In the genomic region with DNA sequence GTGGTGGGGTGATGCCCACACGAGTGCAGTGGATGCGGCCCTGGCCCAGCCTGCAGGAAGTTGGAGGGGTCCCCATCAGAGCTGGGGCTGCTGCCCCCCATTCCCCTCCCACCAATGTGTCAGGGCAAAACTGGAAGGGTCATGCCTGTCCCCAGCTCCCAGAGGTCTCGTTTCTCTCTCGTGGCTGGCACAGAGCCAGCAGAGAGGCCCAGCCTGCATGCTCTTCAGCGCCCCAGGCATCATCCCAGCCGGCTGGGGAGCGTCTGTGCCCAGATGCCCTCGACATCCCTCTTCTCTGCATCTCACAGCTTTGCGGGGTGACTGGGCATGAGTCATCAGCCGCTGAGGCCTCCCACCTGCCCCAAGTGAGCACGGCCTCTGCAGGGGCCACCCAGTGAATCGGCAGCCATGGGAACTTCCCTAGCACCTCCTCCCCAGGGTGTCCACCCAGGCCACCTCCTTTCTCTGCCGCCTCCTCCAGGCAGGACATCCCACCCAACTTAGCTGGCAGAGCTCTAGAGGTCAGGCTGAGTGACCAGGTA, we compare ENCODE assay signal across 8 cellular contexts. TPM values are rescaled to one million over a fixed set of nuclear protein-coding genes. Genes with fewer than 3 reads are reported as not detected.
DNase-seq lines count a peak whose midpoint lies in the region; ATAC-seq, FAIRE-seq and TF ChIP-seq lines count a peak whose summit lies in the region.

No MANE protein-coding gene starts in this region.

- no peaks in the 10 kb centered on the region for H4K20me1 ChIP-seq in BLaER1 treated with 17β-estradiol and CSF1 and Interleukin-3, amounts not matched to agents 10 nM and 100 nM

- intact Hi-C loops in kidney (cut with DNase I), result no loop called here

- no peak overlapping the region for H3K4me3 ChIP-seq in BLaER1 treated with 17β-estradiol and CSF1 and Interleukin-3, amounts not matched to agents 10 nM and 100 nM
- no peak overlapping the region for H3K4me3 ChIP-seq in kidney (ENCODE audit: low read length in 2 of 2)

- H3K27ac ChIP-seq in BLaER1 treated with 17β-estradiol and CSF1 and Interleukin-3, amounts not matched to agents 10 nM and 100 nM, result no peak overlapping the region
- no peak overlapping the region for H3K27ac ChIP-seq in kidney (ENCODE audit: low read depth in 2 of 2, low read length in 2 of 2)

- ATAC-seq in GM21576 (IDR thresholded peaks at IDR 0.05; ENCODE audit: unreplicated experiment) (no peak), HG02973 (IDR thresholded peaks at IDR 0.05; ENCODE audit: unreplicated experiment) (no peak), HG03457 (IDR thresholded peaks at IDR 0.05; ENCODE audit: unreplicated experiment) (no peak), GM18861 (IDR thresholded peaks at IDR 0.05; ENCODE audit: unreplicated experiment) (no peak)

- DNase-seq in HTR-8/SVneo (ENCODE audit: insufficient read length, low spot score), result peak; percentile 91
- DNase-seq in activated CD8-positive, alpha-beta memory T cell treated with anti-CD3 and anti-CD28 coated beads for 24 hours, result peak; percentile 73
- DNase-seq in kidney, result peak; percentile 80

- no peak for TF ChIP-seq CTCF in kidney (IDR thresholded peaks at IDR 0.05; ENCODE audit: borderline replicate concordance, extremely low read depth, insufficient read depth)

- peaks cover 0 to 11% (median 6%) of the 10 kb centered on the region in 11 experiments; a peak in 5 of 22 replicates for H3K9me3 ChIP-seq in BLaER1 treated with 17β-estradiol and CSF1 and Interleukin-3, amounts not matched to agents 10 nM and 100 nM (replicated peaks in 1 of 11)
- no peaks in the 10 kb centered on the region for H3K9me3 ChIP-seq in kidney (ENCODE audit: control insufficient read depth in 1 of 2, low read length in 2 of 2)

- H3K27me3 ChIP-seq in BLaER1 treated with 17β-estradiol and CSF1 and Interleukin-3, amounts not matched to agents 10 nM and 100 nM, result no peaks in the 10 kb centered on the region

- peak overlapping the region in 7 of 11 experiments; percentile 14 to 62 (median 43); a peak in 13 of 22 replicates for H3K4me2 ChIP-seq in BLaER1 treated with 17β-estradiol and CSF1 and Interleukin-3, amounts not matched to agents 10 nM and 100 nM

- peak; percentile 80 for FAIRE-seq in HTR-8/SVneo (lab: Jason Lieb, UNC)
- no peak for FAIRE-seq in kidney (lab: Jason Lieb, UNC)

- H3K9ac ChIP-seq in BLaER1 treated with 17β-estradiol and CSF1 and Interleukin-3, amounts not matched to agents 10 nM and 100 nM, result peak overlapping the region in 6 of 11 experiments; percentile 0 to 42 (median 30); a peak in 5 of 22 replicates
- H3K9ac ChIP-seq in kidney (ENCODE audit: low read length in 2 of 2), result peak overlapping the region in 1 of 2 donors; percentile 7

- peaks cover 16 to 50% (median 37%) of the 10 kb centered on the region in 10 experiments; a peak in 19 of 20 replicates for H3K4me1 ChIP-seq in BLaER1 treated with 17β-estradiol and CSF1 and Interleukin-3, amounts not matched to agents 10 nM and 100 nM
- H3K4me1 ChIP-seq in kidney (ENCODE audit: control insufficient read depth in 1 of 2, insufficient read depth in 1 of 2, low read depth in 1 of 2, low read length in 2 of 2), result peaks cover 25 to 27% of the 10 kb centered on the region in 2 donors

- H3K36me3 ChIP-seq in BLaER1 treated with 17β-estradiol and CSF1 and Interleukin-3, amounts not matched to agents 10 nM and 100 nM, result no peaks in the 10 kb centered on the region
- no peaks in the 10 kb centered on the region for H3K36me3 ChIP-seq in kidney (ENCODE audit: control insufficient read depth in 1 of 2, insufficient read depth in 2 of 2, low read length in 2 of 2)

RNA-seq across cellular contexts. Expression of a gene that starts 9.8 kb away (rescaled TPM):
- total RNA-seq in kidney, result 160 TPM
- polyA plus RNA-seq in kidney (ENCODE audit: insufficient read depth, low read depth, low replicate concordance), result 69.7 TPM

RNA-seq across cellular contexts. Expression of a gene that starts 34.1 kb away (rescaled TPM):
- total RNA-seq in kidney, result 9.2 TPM
- 1.0 TPM for polyA plus RNA-seq in kidney (ENCODE audit: insufficient read depth, low read depth, low replicate concordance)

RNA-seq across cellular contexts. Expression of a gene that starts 50.3 kb away (rescaled TPM):
- total RNA-seq in kidney, result 87.5 TPM
- polyA plus RNA-seq in kidney (ENCODE audit: insufficient read depth, low read depth, low replicate concordance), result 15.4 TPM

RNA-seq across cellular contexts. Expression of a gene that starts 54.4 kb away (rescaled TPM):
- total RNA-seq in kidney, result 85.7 TPM
- 28.8 TPM for polyA plus RNA-seq in kidney (ENCODE audit: insufficient read depth, low read depth, low replicate concordance)
